ENCODE assay signal across 25 cellular contexts in the genomic region with DNA sequence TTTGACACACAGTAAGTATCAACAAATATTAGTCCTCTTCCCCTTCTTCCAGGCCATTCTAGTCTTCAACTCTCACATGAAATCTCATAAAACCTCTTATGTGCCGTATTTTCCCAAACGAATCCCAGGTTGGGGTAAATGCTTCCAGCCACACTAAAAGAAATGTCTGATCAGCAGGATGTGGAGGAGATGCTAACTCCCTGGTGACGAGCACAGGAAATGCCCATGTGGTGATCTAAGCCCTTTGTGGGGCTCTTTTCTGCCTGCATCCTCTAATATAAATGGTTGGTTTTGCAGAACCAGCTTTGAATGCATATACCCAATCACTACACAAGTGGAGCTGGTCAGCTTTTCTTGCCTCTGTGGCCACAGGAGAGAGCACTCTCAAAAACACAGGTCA.
DNase-seq lines count a peak whose midpoint lies in the region; FAIRE-seq and TF ChIP-seq lines count a peak whose summit lies in the region.
"Had no signal": no experiment of that assay in that cellular context is flagged by ENCODE, and none has a peak within 500 bp of the region (broad histone marks: within the 10 kb centered on the region; RNA-seq: fewer than 3 reads in every experiment).

No MANE protein-coding gene starts in this region.

- CTCF ChIA-PET in mammary epithelial cell (lab: Charles Lee; ENCODE audit: low non-redundant PET), result no interaction called here

- no peak for FAIRE-seq in urothelium cell line (lab: Jason Lieb, UNC)
- FAIRE-seq: H1, keratinocyte had no signal

- no peak for TF ChIP-seq POLR2A in breast epithelium (IDR thresholded peaks at IDR 0.05)

- 77% methylated on average over 3 of the region's 3 CpGs for WGBS in mammary epithelial cell (ENCODE audit: low coverage, missing lambda C conversion rate)

- H3K9ac ChIP-seq in mammary epithelial cell (ENCODE audit: insufficient read depth, low read length), result no peak overlapping the region
- H3K9ac ChIP-seq in SK-N-MC (ENCODE audit: insufficient read length), result peak overlapping the region; percentile 62

- H3K9me3 ChIP-seq in mammary epithelial cell (replicated peaks; ENCODE audit: insufficient read depth, low read length) (no peaks in the 10 kb centered on the region), breast epithelium (no peaks in the 10 kb centered on the region), SK-N-MC (ENCODE audit: low read depth, low read length) (no peaks in the 10 kb centered on the region)
- H3K9me3 ChIP-seq: gastrocnemius medialis, MG63, upper lobe of left lung had no signal

- no peak overlapping the region for H3K4me2 ChIP-seq in mammary epithelial cell (ENCODE audit: insufficient read depth, low read depth, low read length)

- no TSS peak for BruUV-seq in mammary epithelial cell (replicated peaks; lab: Mats Ljungman, UMichigan)

- H4K20me1 ChIP-seq in mammary epithelial cell (ENCODE audit: insufficient read depth, low read length), result no peaks in the 10 kb centered on the region

- peaks cover 6% of the 10 kb centered on the region for H3K4me1 ChIP-seq in mammary epithelial cell (ENCODE audit: insufficient read depth, low read length)
- no peaks in the 10 kb centered on the region for H3K4me1 ChIP-seq in breast epithelium
- H3K4me1 ChIP-seq: gastrocnemius medialis, right atrium auricular region, upper lobe of left lung had no signal

- intact Hi-C loops in mammary epithelial cell (cut with micrococcal nuclease), result no loop called here
- intact Hi-C loops in breast epithelium (cut with DNase I; ENCODE audit: low total_unique reads), result no loop called here

- H3K4me3 ChIP-seq in mammary epithelial cell (replicated peaks in 1 of 3; ENCODE audit: insufficient read depth in 1 of 3, low read depth in 2 of 3, low read length in 3 of 3) (no peak overlapping the region), breast epithelium (no peak overlapping the region), SK-N-MC (peak overlapping the region; percentile 82)
- H3K4me3 ChIP-seq: gastrocnemius medialis, MG63, right atrium auricular region, upper lobe of left lung had no signal

- dilution Hi-C loops in mammary epithelial cell (cut with HindIII; ENCODE audit: low sequenced_read_pairs), result no loop called here

- H3K27ac ChIP-seq in mammary epithelial cell (ENCODE audit: insufficient read depth, low read depth, low read length) (no peak overlapping the region), breast epithelium (no peak overlapping the region), SK-N-MC (peak overlapping the region; percentile 98)
- H3K27ac ChIP-seq: gastrocnemius medialis, right atrium auricular region, upper lobe of left lung had no signal

- in situ Hi-C loops in mammary epithelial cell (cut with MboI; ENCODE audit: low sequenced_read_pairs in 2 of 2), result no loop called here

- no peak for TF ChIP-seq CTCF in mammary epithelial cell (conservative IDR thresholded peaks at IDR 0.05 in 1 of 2, IDR thresholded peaks at IDR 0.05 in 1 of 2; ENCODE audit: extremely low read depth in 1 of 2, insufficient read depth in 1 of 2, low read depth in 1 of 2, low read length in 2 of 2)
- TF ChIP-seq CTCF in breast epithelium (IDR thresholded peaks at IDR 0.05), result no peak

- H3K36me3 ChIP-seq in mammary epithelial cell (ENCODE audit: insufficient read depth, low read length) (no peaks in the 10 kb centered on the region), breast epithelium (no peaks in the 10 kb centered on the region), SK-N-MC (ENCODE audit: insufficient read depth, low read length) (peaks cover 29% of the 10 kb centered on the region)
- H3K36me3 ChIP-seq: gastrocnemius medialis, MG63, right atrium auricular region, upper lobe of left lung had no signal

- H3K27me3 ChIP-seq in mammary epithelial cell (ENCODE audit: insufficient read depth, low read length) (no peaks in the 10 kb centered on the region), breast epithelium (no peaks in the 10 kb centered on the region)
- H3K27me3 ChIP-seq: gastrocnemius medialis, MG63, right atrium auricular region, upper lobe of left lung had no signal

- H2AFZ ChIP-seq in mammary epithelial cell (ENCODE audit: low read depth, low read length), result no peak overlapping the region

- no peaks in the 10 kb centered on the region for H3K79me2 ChIP-seq in mammary epithelial cell (ENCODE audit: insufficient read depth, low read length)

- DNase-seq in mammary epithelial cell (peak; percentile 20), breast epithelium (ENCODE audit: low spot score in 2 of 2) (no peak), SK-N-MC (ENCODE audit: low read depth, low spot score) (peak; percentile 87), islet precursor cell (peak; percentile 60), urothelium cell line (ENCODE audit: low spot score) (peak; percentile 70), putamen (ENCODE audit: low spot score) (no peak), cerebellum (ENCODE audit: low spot score) (no peak)
- DNase-seq in activated naive CD4-positive, alpha-beta T cell (lab: John Stamatoyannopoulos, UW), result no peak
- DNase-seq: 8988T; activated naive CD4-positive, alpha-beta T cell treated with anti-CD3 and anti-CD28 coated beads, Interleukin-2, amount 50 U/mL, for 16 hours; activated T-cell treated with anti-CD3 and anti-CD28 coated beads, Interleukin-2, amount 50 U/mL, for 48 hours; anterior cingulate cortex; Calu3; gastrocnemius medialis; hypothalamus; MG63; naive thymus-derived CD4-positive, alpha-beta T cell; NCI-H1436; NCI-H524 treated with DMSO at 0.1 percent for 48 hours; stimulated activated CD8-positive, alpha-beta memory T cell treated with anti-CD3 and anti-CD28 coated beads, Interleukin-4, amount 100 ng/mL, for 48 hours; T-helper 9 cell; upper lobe of left lung had no signal

Comparison
In these comparisons a context has a peak if more than half of its experiments do, and no peak if none do; other contexts are left out.
1. DNase-seq: peak in mammary epithelial cell (single experiment), SK-N-MC (single experiment), islet precursor cell (single experiment) and urothelium cell line (single experiment); none in breast epithelium (0 of 2), putamen (single experiment), activated naive CD4-positive, alpha-beta T cell (0 of 4) and cerebellum (single experiment).